In the genomic region with DNA sequence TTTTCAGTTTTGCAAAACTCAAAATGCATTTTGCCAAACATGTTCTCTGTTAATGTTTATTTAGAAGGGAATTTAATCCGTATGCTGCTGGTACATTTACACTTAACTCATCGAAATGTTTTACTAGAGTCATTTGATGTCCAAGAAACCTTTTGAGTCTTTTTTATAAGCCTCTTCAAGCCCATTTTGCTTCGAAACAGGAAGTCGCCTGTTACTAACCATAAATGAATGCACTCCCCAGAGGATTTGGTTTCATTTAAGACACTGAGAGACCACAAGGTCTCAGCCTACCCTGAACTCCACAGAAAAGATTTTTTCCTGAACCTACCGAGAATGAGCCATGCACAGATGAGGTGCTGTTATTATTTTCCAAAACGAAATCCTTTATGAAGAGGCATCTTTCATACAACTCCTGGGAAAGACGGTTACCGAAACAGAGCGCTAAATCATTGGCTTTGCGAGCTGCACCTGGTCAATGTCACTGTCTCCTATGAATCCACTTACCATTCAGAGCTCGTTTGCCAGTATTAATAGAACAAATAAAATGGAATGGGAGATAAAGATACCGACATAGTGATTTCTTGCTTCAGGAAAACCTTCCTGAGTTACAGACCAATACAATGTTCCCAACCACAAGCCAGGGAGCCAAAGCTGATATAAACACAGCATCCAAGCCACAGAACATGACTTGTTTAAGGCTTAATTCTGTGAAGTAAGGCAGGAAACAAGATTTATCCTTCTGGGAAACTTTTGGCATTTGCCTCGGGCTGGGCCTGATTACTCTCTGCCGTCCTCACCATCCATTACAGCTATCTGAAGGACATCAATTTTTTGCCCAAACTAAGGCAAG, we compare ENCODE assay signal across 8 cellular contexts.
DNase-seq lines count a peak whose midpoint lies in the region; ATAC-seq and TF ChIP-seq lines count a peak whose summit lies in the region.

No MANE protein-coding gene starts in this region.

- peak overlapping the region in 3 of 4 donors; percentile 14 to 67 (median 57) for H3K27ac ChIP-seq in Peyer's patch
- H3K27ac ChIP-seq in CD8-positive, alpha-beta memory T cell (ENCODE audit: low read depth, low read length) = no peak overlapping the region

- H3K9me3 Mint-ChIP-seq in CD8-positive, alpha-beta memory T cell = peaks cover 0 to 15% (median 0%) of the 10 kb centered on the region in 5 donors

- CTCF ChIA-PET in CD8-positive, alpha-beta memory T cell (lab: Charles Lee) = interaction anchor here (0.8 kb wide), 1 partner anchor 34 kb away, joined by 3 read pairs; no protein-coding TSS in a partner anchor

- POLR2A ChIA-PET in CD8-positive, alpha-beta memory T cell (lab: Charles Lee) = no interaction called here

- H3K27ac Mint-ChIP-seq in CD8-positive, alpha-beta memory T cell = no peak overlapping the region

- H3K4me1 Mint-ChIP-seq in CD8-positive, alpha-beta memory T cell = no peaks in the 10 kb centered on the region

- H3K4me3 ChIP-seq in Peyer's patch = no peak overlapping the region
- H3K4me3 ChIP-seq in HAP-1 = no peak overlapping the region
- H3K4me3 ChIP-seq in CD8-positive, alpha-beta memory T cell (ENCODE audit: low read length) = no peak overlapping the region

- H3K27me3 ChIP-seq in Peyer's patch (no peaks in the 10 kb centered on the region), HAP-1 (ENCODE audit: low read depth) (no peaks in the 10 kb centered on the region)
- H3K27me3 ChIP-seq in CD8-positive, alpha-beta memory T cell (ENCODE audit: insufficient read depth, low read length, poor library complexity, severe bottlenecking) = no peaks in the 10 kb centered on the region

- no peak for TF ChIP-seq POLR2A in Peyer's patch (IDR thresholded peaks at IDR 0.05)

- no peaks in the 10 kb centered on the region for H3K36me3 ChIP-seq in Peyer's patch
- H3K36me3 ChIP-seq in HAP-1 (replicated peaks) = no peaks in the 10 kb centered on the region
- no peaks in the 10 kb centered on the region for H3K36me3 ChIP-seq in CD8-positive, alpha-beta memory T cell (ENCODE audit: insufficient read depth, low read length)

- H3K36me3 Mint-ChIP-seq in CD8-positive, alpha-beta memory T cell = peaks cover 0 to 20% (median 4%) of the 10 kb centered on the region in 3 donors

- DNase-seq in Peyer's patch (no peak), kidney tubule cell (ENCODE audit: low spot score) (peak; percentile 64), HAP-1 (ENCODE audit: low spot score in 2 of 2) (no peak), HT-29 (ENCODE audit: low spot score) (no peak)
- no peak for DNase-seq in CD8-positive, alpha-beta memory T cell
- no peak for DNase-seq in stimulated activated CD4-positive, alpha-beta T cell treated with anti-CD3 and anti-CD28 coated beads, Interleukin-4, amount 100 ng/mL, for 4 hours

- ATAC-seq in GM18858 (IDR thresholded peaks at IDR 0.05; ENCODE audit: unreplicated experiment) = peak; percentile 77
- peak; percentile 97 for ATAC-seq in HG02943 (IDR thresholded peaks at IDR 0.05; ENCODE audit: low read depth, unreplicated experiment)

- no peaks in the 10 kb centered on the region for H3K27me3 Mint-ChIP-seq in CD8-positive, alpha-beta memory T cell

- no peaks in the 10 kb centered on the region for H3K9me3 ChIP-seq in Peyer's patch
- H3K9me3 ChIP-seq in HAP-1 = no peaks in the 10 kb centered on the region
- H3K9me3 ChIP-seq in CD8-positive, alpha-beta memory T cell (ENCODE audit: low read length) = no peaks in the 10 kb centered on the region

- no peak overlapping the region for H3K4me3 Mint-ChIP-seq in CD8-positive, alpha-beta memory T cell

- H3K4me1 ChIP-seq in Peyer's patch = peaks cover 0 to 6% (median 0%) of the 10 kb centered on the region in 4 donors
- no peaks in the 10 kb centered on the region for H3K4me1 ChIP-seq in HAP-1
- no peaks in the 10 kb centered on the region for H3K4me1 ChIP-seq in CD8-positive, alpha-beta memory T cell (ENCODE audit: insufficient read depth, low read length)

- no peak for TF ChIP-seq CTCF in Peyer's patch (IDR thresholded peaks at IDR 0.05)

- in situ Hi-C loops in HAP-1 (cut with MboI; ENCODE audit: low sequenced_read_pairs) = no loop called here
